In genomic region chr17:14359251-14359939, GRCh38 we compare ENCODE assay signal across 9 cellular contexts. TPM values are rescaled to one million over a fixed set of nuclear protein-coding genes. Genes with fewer than 3 reads are reported as not detected.
DNase-seq lines count a peak whose midpoint lies in the region; ATAC-seq and TF ChIP-seq lines count a peak whose summit lies in the region.
"Had no signal": no experiment of that assay in that cellular context is flagged by ENCODE, and none has a peak within 500 bp of the region (broad histone marks: within the 10 kb centered on the region; RNA-seq: fewer than 3 reads in every experiment).

No MANE protein-coding gene starts in this region.

- POLR2A ChIA-PET in HEK293T (lab: Yijun Ruan, JAX) = interaction anchor here (1.3 kb wide), 1 partner anchor 8 kb away, joined by 5 read pairs; no protein-coding TSS in a partner anchor

- CTCF ChIA-PET in HEK293T (lab: Yijun Ruan, JAX) = no interaction called here

- DNase-seq in NOMO-1 treated with DMSO at 0.1 percent for 48 hours (lab: John Stamatoyannopoulos, UW; ENCODE audit: unreplicated experiment) (peak; percentile 96), left lobe of liver (ENCODE audit: low spot score) (no peak), ecto neural progenitor cell (ENCODE audit: low spot score) (no peak), HEK293T (ENCODE audit: extremely low spot score) (no peak), NCI-H1092 treated with DMSO at 0.1 percent for 48 hours (lab: John Stamatoyannopoulos, UW) (no peak), DMS153 treated with DMSO at 0.1 percent for 48 hours (lab: John Stamatoyannopoulos, UW; ENCODE audit: unreplicated experiment) (no peak)

- ATAC-seq in GM18868 (IDR thresholded peaks at IDR 0.05; ENCODE audit: unreplicated experiment) (peak; percentile 99), HG02588 (IDR thresholded peaks at IDR 0.05; ENCODE audit: unreplicated experiment) (peak; percentile 98), left lobe of liver (peak; percentile 81)

TF ChIP-seq in HEK293T, 16 proteins besides CTCF, POLR2A, EP300 and RAD21:
- TF ChIP-seq SP1 (IDR thresholded peaks at IDR 0.05) = no peak
- TF ChIP-seq NFRKB (IDR thresholded peaks at IDR 0.05) = no peak
- TF ChIP-seq BHLHE40 (IDR thresholded peaks at IDR 0.05; ENCODE audit: borderline replicate concordance) = no peak
- TF ChIP-seq, protein P1, sequence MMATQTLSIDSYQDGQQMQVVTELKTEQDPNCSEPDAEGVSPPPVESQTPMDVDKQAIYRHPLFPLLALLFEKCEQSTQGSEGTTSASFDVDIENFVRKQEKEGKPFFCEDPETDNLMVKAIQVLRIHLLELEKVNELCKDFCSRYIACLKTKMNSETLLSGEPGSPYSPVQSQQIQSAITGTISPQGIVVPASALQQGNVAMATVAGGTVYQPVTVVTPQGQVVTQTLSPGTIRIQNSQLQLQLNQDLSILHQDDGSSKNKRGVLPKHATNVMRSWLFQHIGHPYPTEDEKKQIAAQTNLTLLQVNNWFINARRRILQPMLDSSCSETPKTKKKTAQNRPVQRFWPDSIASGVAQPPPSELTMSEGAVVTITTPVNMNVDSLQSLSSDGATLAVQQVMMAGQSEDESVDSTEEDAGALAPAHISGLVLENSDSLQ (IDR thresholded peaks at IDR 0.05) = no peak
- no peak for TF ChIP-seq ARNT (IDR thresholded peaks at IDR 0.05)
- TF ChIP-seq TARDBP (IDR thresholded peaks at IDR 0.05) = no peak

RNA-seq across cellular contexts. Expression of gene HS3ST3B1, which starts 58.5 kb away (rescaled TPM):
- total RNA-seq in left lobe of liver = 39.8 TPM
- total RNA-seq: endothelial cell of umbilical vein had no signal
